In genomic region chr20:58150772-58151171, GRCh38 we compare ENCODE assay signal across 10 cellular contexts.
DNase-seq lines count a peak whose midpoint lies in the region; ATAC-seq and TF ChIP-seq lines count a peak whose summit lies in the region.
"Had no signal": no experiment of that assay in that cellular context is flagged by ENCODE, and none has a peak within 500 bp of the region (broad histone marks: within the 10 kb centered on the region; RNA-seq: fewer than 3 reads in every experiment).

No MANE protein-coding gene starts in this region.

- no peak overlapping the region for H3K9ac ChIP-seq in Karpas-422 (ENCODE audit: low read length)

- TF ChIP-seq CTCF in lower lobe of right lung (IDR thresholded peaks at IDR 0.05): no peak

- H3K27me3 ChIP-seq in Karpas-422 (ENCODE audit: low read length) (no peaks in the 10 kb centered on the region), lower lobe of right lung (ENCODE audit: low read depth) (peaks cover 35% of the 10 kb centered on the region)

- intact Hi-C loops in lower lobe of right lung (cut with DNase I): no loop called here

- DNase-seq in DMS79 (lab: John Stamatoyannopoulos, UW) (peak; percentile 71), Karpas-422 (peak; percentile 43), RPMI8226 (peak; percentile 33), lower lobe of right lung (peak; percentile 63), T-helper 2 cell (no peak), SK-N-DZ (ENCODE audit: low spot score) (no peak)
- no peak for DNase-seq in activated naive CD4-positive, alpha-beta T cell treated with Interleukin-2 at 50 U/mL for 16 hours
- DNase-seq: activated T-cell treated with anti-CD3 and anti-CD28 coated beads, Interleukin-2, amount 50 U/mL, for 1 hour; heart right ventricle had no signal

- no peaks in the 10 kb centered on the region for H3K36me3 ChIP-seq in Karpas-422 (ENCODE audit: insufficient read depth, low read length)
- H3K36me3 ChIP-seq in lower lobe of right lung: no peaks in the 10 kb centered on the region
- H3K36me3 ChIP-seq: heart right ventricle had no signal

- peaks cover 3% of the 10 kb centered on the region; the same call in 1 of the 2 replicates for H3K4me1 ChIP-seq in Karpas-422 (ENCODE audit: low read length)
- no peaks in the 10 kb centered on the region for H3K4me1 ChIP-seq in lower lobe of right lung
- H3K4me1 ChIP-seq: heart right ventricle had no signal

- H3K9me2 ChIP-seq in Karpas-422 (replicated peaks; ENCODE audit: insufficient read depth, low read length): no peaks in the 10 kb centered on the region

- no peak overlapping the region for H3K4me3 ChIP-seq in Karpas-422 (ENCODE audit: low read length)
- H3K4me3 ChIP-seq in lower lobe of right lung: no peak overlapping the region
- H3K4me3 ChIP-seq: heart right ventricle had no signal

- no peak for ATAC-seq in lower lobe of right lung
- ATAC-seq: heart right ventricle, HepG2 had no signal

- no peaks in the 10 kb centered on the region for H4K20me1 ChIP-seq in Karpas-422 (ENCODE audit: insufficient read depth, low read depth, low read length)

- no peak overlapping the region for H3K27ac ChIP-seq in Karpas-422 (ENCODE audit: low read length)
- no peak overlapping the region for H3K27ac ChIP-seq in lower lobe of right lung
- H3K27ac ChIP-seq: heart right ventricle had no signal

- no peak overlapping the region for H3K4me2 ChIP-seq in Karpas-422 (ENCODE audit: low read depth, low read length, poor library complexity, severe bottlenecking)

- H3K79me2 ChIP-seq in Karpas-422 (ENCODE audit: low read length): no peaks in the 10 kb centered on the region

- H3K9me3 ChIP-seq in Karpas-422 (ENCODE audit: low read length) (no peaks in the 10 kb centered on the region), lower lobe of right lung (no peaks in the 10 kb centered on the region)

- no peak overlapping the region for H2AFZ ChIP-seq in Karpas-422 (ENCODE audit: low read length)

Comparison
In these comparisons a context has a peak if more than half of its experiments do, and no peak if none do; other contexts are left out.
1. DNase-seq: peak in DMS79 (single experiment), Karpas-422 (single experiment), RPMI8226 (single experiment) and lower lobe of right lung (single experiment); none in T-helper 2 cell (0 of 5), SK-N-DZ (single experiment) and activated naive CD4-positive, alpha-beta T cell treated with Interleukin-2 at 50 U/mL for 16 hours (single experiment).